Comparison of ENCODE assay signal across 1 cellular context in genomic region chr1:202063093-202063492, GRCh38.
A peak's percentile ranks its signal among the peaks of the same experiment; 100 is the strongest.
TF ChIP-seq lines count a peak whose summit lies in the region.

No MANE protein-coding gene starts in this region.

TF ChIP-seq in K562, 482 proteins besides CTCF, POLR2A, EP300 and RAD21 (continued from another document and continues in another):
- TF ChIP-seq PBX2 (CRISPR knock-in tag; IDR thresholded peaks at IDR 0.05; ENCODE audit: low read depth) (no peak), PBX2 (tag; conservative IDR thresholded peaks at IDR 0.05; ENCODE audit: low read depth) (no peak), MEF2D (tag; conservative IDR thresholded peaks at IDR 0.05; ENCODE audit: low read depth) (0 out of 2 replicates have a peak, but pooled peaks have one; percentile 24), MCM5 (IDR thresholded peaks at IDR 0.05; ENCODE audit: low read depth) (no peak), KDM2B (CRISPR knock-in tag; IDR thresholded peaks at IDR 0.05) (no peak), RNF2 (IDR thresholded peaks at IDR 0.05) (no peak), FOSL1 (tag; conservative IDR thresholded peaks at IDR 0.05) (peak; percentile 50; the same call in 1 of the 2 replicates), DPF2 (IDR thresholded peaks at IDR 0.05) (0 out of 2 replicates have a peak, but pooled peaks have one; percentile 13), GTF2B (IDR thresholded peaks at IDR 0.05; ENCODE audit: extremely low read depth, insufficient read length) (no peak), SMAD1 (IDR thresholded peaks at IDR 0.05; ENCODE audit: low read depth, low read length, partially characterized antibody) (no peak), ZNF785 (CRISPR knock-in tag; IDR thresholded peaks at IDR 0.05) (no peak), E2F4 (CRISPR knock-in tag; IDR thresholded peaks at IDR 0.05; ENCODE audit: low read depth) (no peak), JUN (IDR thresholded peaks at IDR 0.05; ENCODE audit: borderline replicate concordance, low read depth, low read length) (peak; percentile 68; the same call in 1 of the 2 replicates), JUN (CRISPR knock-in tag; IDR thresholded peaks at IDR 0.05; ENCODE audit: borderline replicate concordance) (no peak), ZNF408 (CRISPR knock-in tag; IDR thresholded peaks at IDR 0.05; ENCODE audit: low read depth) (no peak), NEUROD1 (IDR thresholded peaks at IDR 0.05; ENCODE audit: borderline replicate concordance, low read depth, low read length, partially characterized antibody) (peak; percentile 19), FOXK2 (conservative IDR thresholded peaks at IDR 0.05 in 1 of 2, IDR thresholded peaks at IDR 0.05 in 1 of 2; ENCODE audit: low read depth in 2 of 2) (peak; percentile 67 to 87; a peak in 3 of 4 replicates), PPARD (CRISPR knock-in tag; IDR thresholded peaks at IDR 0.05) (no peak), ETS1 (conservative IDR thresholded peaks at IDR 0.05; ENCODE audit: control insufficient read depth, low read depth, low read length) (no peak), ELF1 (tag; IDR thresholded peaks at IDR 0.05) (no peak), ATF1 (CRISPR knock-in tag; IDR thresholded peaks at IDR 0.05) (no peak), ATF1 (tag; IDR thresholded peaks at IDR 0.05) (0 out of 2 replicates have a peak, but pooled peaks have one; percentile 19), MTA3 (IDR thresholded peaks at IDR 0.05; ENCODE audit: borderline replicate concordance) (no peak), ZNF146 (CRISPR knock-in tag; IDR thresholded peaks at IDR 0.05; ENCODE audit: unreplicated experiment) (no peak), CHD4 (IDR thresholded peaks at IDR 0.05; ENCODE audit: insufficient read depth, insufficient replicate concordance, low read depth, low read length, poor library complexity, severe bottlenecking) (no peak), ARID1B (IDR thresholded peaks at IDR 0.05) (0 out of 2 replicates have a peak, but pooled peaks have one; percentile 37), ZBTB7A (IDR thresholded peaks at IDR 0.05; ENCODE audit: borderline replicate concordance, control insufficient read depth, low read depth, low read length) (peak; percentile 47; the same call in 1 of the 2 replicates), LCOR (CRISPR knock-in tag; IDR thresholded peaks at IDR 0.05) (no peak), MAFG (tag; conservative IDR thresholded peaks at IDR 0.05) (peak; percentile 73), RBM14 (IDR thresholded peaks at IDR 0.05; ENCODE audit: borderline replicate concordance, insufficient read depth, low read depth, low read length) (no peak), ZNF398 (CRISPR knock-in tag; IDR thresholded peaks at IDR 0.05) (no peak), FOXA3 (CRISPR knock-in tag; conservative IDR thresholded peaks at IDR 0.05 in 1 of 2, IDR thresholded peaks at IDR 0.05 in 1 of 2) (0 out of 4 replicates have a peak, but pooled peaks of 1 of the 2 experiments have one; percentile 39), ZKSCAN3 (CRISPR knock-in tag; IDR thresholded peaks at IDR 0.05) (no peak), NFE2L1 (tag; IDR thresholded peaks at IDR 0.05; ENCODE audit: borderline replicate concordance, low read depth) (peak; percentile 22; the same call in 1 of the 2 replicates), TOE1 (IDR thresholded peaks at IDR 0.05; ENCODE audit: borderline replicate concordance) (no peak), TOE1 (CRISPR knock-in tag; IDR thresholded peaks at IDR 0.05; ENCODE audit: borderline replicate concordance, low read depth) (no peak), JUND (IDR thresholded peaks at IDR 0.05; ENCODE audit: borderline replicate concordance, low read depth, low read length) (peak; percentile 30; the same call in 1 of the 2 replicates), JUND (tag; IDR thresholded peaks at IDR 0.05; ENCODE audit: borderline replicate concordance, low read depth, low read length) (no peak; the same call in 2 of the 3 replicates), RFX7 (CRISPR knock-in tag; IDR thresholded peaks at IDR 0.05) (no peak), SMARCA4 (IDR thresholded peaks at IDR 0.05) (peak; percentile 23; the same call in 1 of the 2 replicates), E2F3 (CRISPR knock-in tag; IDR thresholded peaks at IDR 0.05) (no peak), PRPF4 (IDR thresholded peaks at IDR 0.05; ENCODE audit: insufficient read depth, low read depth, low read length, poor library complexity, severe bottlenecking) (no peak), MAZ (CRISPR knock-in tag; conservative IDR thresholded peaks at IDR 0.05 in 1 of 2, IDR thresholded peaks at IDR 0.05 in 1 of 2) (no peak), TEAD4 (IDR thresholded peaks at IDR 0.05; ENCODE audit: low read length) (no peak), TEAD4 (CRISPR knock-in tag; IDR thresholded peaks at IDR 0.05; ENCODE audit: borderline replicate concordance) (no peak), CBX8 (IDR thresholded peaks at IDR 0.05; ENCODE audit: borderline replicate concordance, extremely low read depth, low read depth, low read length, poor library complexity, severe bottlenecking) (no peak), ATF2 (CRISPR knock-in tag; IDR thresholded peaks at IDR 0.05) (no peak), SMARCE1 (IDR thresholded peaks at IDR 0.05) (peak; percentile 55; the same call in 1 of the 2 replicates), KLF16 (IDR thresholded peaks at IDR 0.05) (no peak), PKNOX1 (IDR thresholded peaks at IDR 0.05) (no peak), TCF15 (CRISPR knock-in tag; IDR thresholded peaks at IDR 0.05) (no peak), NR0B1 (IDR thresholded peaks at IDR 0.05; ENCODE audit: partially characterized antibody) (no peak), SRSF9 (IDR thresholded peaks at IDR 0.05; ENCODE audit: borderline replicate concordance, low read depth, low read length) (no peak), TFAP4 (CRISPR knock-in tag; IDR thresholded peaks at IDR 0.05; ENCODE audit: borderline replicate concordance) (no peak), MAFK (IDR thresholded peaks at IDR 0.05; ENCODE audit: low read length) (peak; percentile 53; the same call in 1 of the 2 replicates), CHD2 (IDR thresholded peaks at IDR 0.05; ENCODE audit: low read depth, low read length) (no peak), NRF1 (conservative IDR thresholded peaks at IDR 0.05 in 1 of 2, IDR thresholded peaks at IDR 0.05 in 1 of 2) (peak in 1 of 2 experiments; percentile 12; a peak in 1 of 4 replicates), NR2C2 (CRISPR knock-in tag; IDR thresholded peaks at IDR 0.05) (no peak), NR2C2 (tag; IDR thresholded peaks at IDR 0.05) (0 out of 2 replicates have a peak, but pooled peaks have one; percentile 33), MED1 (CRISPR knock-in tag; IDR thresholded peaks at IDR 0.05; ENCODE audit: borderline replicate concordance) (no peak), C11orf30 (IDR thresholded peaks at IDR 0.05; ENCODE audit: low read depth) (peak; percentile 76)
